In the genomic region with DNA sequence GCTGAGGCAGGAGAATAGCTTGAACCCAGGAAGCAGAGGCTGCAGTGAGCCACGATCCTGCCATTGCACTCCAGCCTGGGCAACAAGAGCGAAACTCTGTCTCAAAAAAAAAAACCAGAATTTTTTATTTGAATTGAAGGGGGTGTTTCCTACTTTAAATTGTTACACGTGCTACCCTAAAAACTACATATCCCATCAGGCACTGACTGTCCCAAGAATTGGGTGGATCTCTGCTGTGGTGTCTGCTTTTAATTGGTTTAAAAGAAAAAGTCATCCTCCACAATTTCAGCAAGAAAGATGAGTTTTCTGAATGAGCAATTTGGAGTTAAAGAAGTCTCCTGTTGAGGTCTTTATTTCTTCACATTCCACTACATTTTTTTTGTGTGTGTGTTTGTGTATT, we compare ENCODE assay signal across 8 cellular contexts. TPM values are rescaled to one million over a fixed set of nuclear protein-coding genes. Genes with fewer than 3 reads are reported as not detected.
DNase-seq lines count a peak whose midpoint lies in the region; ATAC-seq and TF ChIP-seq lines count a peak whose summit lies in the region.

No MANE protein-coding gene starts in this region.

- H3K4me1 ChIP-seq in HUES64 (ENCODE audit: insufficient read depth, low read length) = 0 out of 2 replicates have a peak, but pooled peaks cover 2% of the 10 kb centered on the region

- DNase-seq in CD1c-positive myeloid dendritic cell (ENCODE audit: extremely low spot score) (peak; percentile 36), mesothelial cell of epicardium (ENCODE audit: low spot score in 2 of 2, unreplicated experiment in 2 of 2) (no peak), GM19240 (ENCODE audit: insufficient read length, low spot score) (no peak), NCI-H446 treated with DMSO at 0.1 percent for 48 hours (lab: John Stamatoyannopoulos, UW) (no peak)

- H3K4me3 Mint-ChIP-seq in brain = peak overlapping the region; percentile 96 to 99 (median 98)
- H3K4me3 Mint-ChIP-seq in mesothelial cell of epicardium = peak overlapping the region; percentile 92

- H3K9me3 ChIP-seq in HUES64 (ENCODE audit: insufficient read depth, low read depth, low read length) = no peaks in the 10 kb centered on the region

- no peaks in the 10 kb centered on the region for H3K9me3 Mint-ChIP-seq in brain
- H3K9me3 Mint-ChIP-seq in mesothelial cell of epicardium = no peaks in the 10 kb centered on the region

- H3K9ac ChIP-seq in HUES64 (ENCODE audit: low read depth, low read length) = no peak overlapping the region

- peak overlapping the region in 1 of 5 experiments; percentile 97 for H3K27ac Mint-ChIP-seq in brain
- peak overlapping the region; percentile 35 for H3K27ac Mint-ChIP-seq in mesothelial cell of epicardium

- H3K36me3 Mint-ChIP-seq in brain (peaks cover 41% of the 10 kb centered on the region), mesothelial cell of epicardium (peaks cover 4% of the 10 kb centered on the region)

- H3K36me3 ChIP-seq in HUES64 (ENCODE audit: insufficient read depth, low read length) = peaks cover 32% of the 10 kb centered on the region

- H3K27me3 Mint-ChIP-seq in brain (peaks cover 8% of the 10 kb centered on the region), mesothelial cell of epicardium (ENCODE audit: low read depth) (no peaks in the 10 kb centered on the region)

- H3K4me3 ChIP-seq in HUES64 (ENCODE audit: low read length) = peak overlapping the region; percentile 83

- ATAC-seq in HG02885 (IDR thresholded peaks at IDR 0.05; ENCODE audit: poor library complexity, unreplicated experiment) (no peak), HG03025 (IDR thresholded peaks at IDR 0.05; ENCODE audit: low FRiP score, unreplicated experiment) (no peak)

- TF ChIP-seq CTCF in brain (conservative IDR thresholded peaks at IDR 0.05) (no peak), mesothelial cell of epicardium (IDR thresholded peaks at IDR 0.05; ENCODE audit: unreplicated experiment) (no peak)

- H3K4me1 Mint-ChIP-seq in brain (peaks cover 66% of the 10 kb centered on the region), mesothelial cell of epicardium (peaks cover 24% of the 10 kb centered on the region)

- no peak overlapping the region for H3K27ac ChIP-seq in HUES64 (ENCODE audit: low read depth, low read length)

- WGBS in HUES64 = 84% methylated on average over 2 of the region's 3 CpGs

- no peaks in the 10 kb centered on the region for H3K27me3 ChIP-seq in HUES64 (ENCODE audit: insufficient read depth, low read length)

RNA-seq across cellular contexts. Expression of gene PDIA3, which starts 2.1 kb away (rescaled TPM):
- polyA plus RNA-seq in HUES64 (2013, experiment 1 of 2) = 398 TPM
- 402 TPM for polyA plus RNA-seq in HUES64 (2013, experiment 2 of 2)
- 231 TPM for polyA plus RNA-seq in brain (ENCODE audit: insufficient read depth, low read depth, low replicate concordance)
- 448 to 452 TPM (median 448 TPM) in 3 replicates for total RNA-seq in mesothelial cell of epicardium

RNA-seq across cellular contexts. Expression of gene ELL3, which starts 28.4 kb away (rescaled TPM):
- 2.4 TPM for polyA plus RNA-seq in HUES64 (2013, experiment 1 of 2)
- polyA plus RNA-seq in HUES64 (2013, experiment 2 of 2) = 2.9 TPM
- polyA plus RNA-seq in brain (ENCODE audit: insufficient read depth, low read depth, low replicate concordance) = 10.6 TPM
- total RNA-seq in mesothelial cell of epicardium = 0.69 to 1.2 TPM (median 0.90 TPM) in 3 replicates

RNA-seq across cellular contexts. Expression of gene SERF2, which starts 43.7 kb away (rescaled TPM):
- 576 TPM for polyA plus RNA-seq in HUES64 (2013, experiment 1 of 2)
- polyA plus RNA-seq in HUES64 (2013, experiment 2 of 2) = 606 TPM
- 789 TPM for polyA plus RNA-seq in brain (ENCODE audit: insufficient read depth, low read depth, low replicate concordance)
- 539 to 557 TPM (median 540 TPM) in 3 replicates for total RNA-seq in mesothelial cell of epicardium

RNA-seq across cellular contexts. Expression of gene SERINC4, which starts 51.6 kb away (rescaled TPM):
- polyA plus RNA-seq in HUES64 (2013, experiment 1 of 2) = not detected
- not detected for polyA plus RNA-seq in HUES64 (2013, experiment 2 of 2)
- 0.22 TPM for polyA plus RNA-seq in brain (ENCODE audit: insufficient read depth, low read depth, low replicate concordance)
- total RNA-seq in mesothelial cell of epicardium = 0.09 to 0.20 TPM (median 0.18 TPM) in 3 replicates

RNA-seq across cellular contexts. Expression of gene HYPK, which starts 52.0 kb away (rescaled TPM):
- 11.9 TPM for polyA plus RNA-seq in HUES64 (2013, experiment 1 of 2)
- 8.7 TPM for polyA plus RNA-seq in HUES64 (2013, experiment 2 of 2)
- 6.7 TPM for polyA plus RNA-seq in brain (ENCODE audit: insufficient read depth, low read depth, low replicate concordance)
- 15.6 to 21.3 TPM (median 18.6 TPM) in 3 replicates for total RNA-seq in mesothelial cell of epicardium
